ENCODE assay signal across 2 cellular contexts in genomic region chr1:108158893-108159292, GRCh38.
TF ChIP-seq lines count a peak whose summit lies in the region.

No MANE protein-coding gene starts in this region.

TF ChIP-seq in IMR-90, 13 proteins besides CTCF, POLR2A, EP300 and RAD21:
- TF ChIP-seq RFX5 (IDR thresholded peaks at IDR 0.05; ENCODE audit: low read depth, low read length) (no peak), CEBPB (IDR thresholded peaks at IDR 0.05; ENCODE audit: low read depth, low read length) (peak; percentile 50; the same call in 1 of the 2 replicates)

TF ChIP-seq in K562, 482 proteins besides CTCF, POLR2A, EP300 and RAD21:
- TF ChIP-seq CEBPG (CRISPR knock-in tag; IDR thresholded peaks at IDR 0.05) (no peak), CEBPG (tag; conservative IDR thresholded peaks at IDR 0.05 in 1 of 2, IDR thresholded peaks at IDR 0.05 in 1 of 2) (peak in 1 of 2 experiments; percentile 68; a peak in 2 of 4 replicates), ELF1 (tag; IDR thresholded peaks at IDR 0.05) (no peak), CCNT2 (IDR thresholded peaks at IDR 0.05; ENCODE audit: borderline replicate concordance, extremely low read depth, insufficient read length, low read depth, low read length) (no peak), SMC3 (conservative IDR thresholded peaks at IDR 0.05; ENCODE audit: insufficient read depth, low read depth, low read length) (no peak), DMBX1 (CRISPR knock-in tag; IDR thresholded peaks at IDR 0.05; ENCODE audit: borderline replicate concordance) (no peak), ZNF146 (CRISPR knock-in tag; IDR thresholded peaks at IDR 0.05; ENCODE audit: unreplicated experiment) (no peak), HDAC6 (IDR thresholded peaks at IDR 0.05; ENCODE audit: low read depth, low read length) (no peak), ILK (tag; IDR thresholded peaks at IDR 0.05; ENCODE audit: borderline replicate concordance, low read depth) (no peak), SIN3B (IDR thresholded peaks at IDR 0.05; ENCODE audit: low read depth) (no peak), TSC22D4 (tag; IDR thresholded peaks at IDR 0.05) (no peak), ZNF197 (CRISPR knock-in tag; IDR thresholded peaks at IDR 0.05; ENCODE audit: low read depth) (no peak), CEBPB (tag; IDR thresholded peaks at IDR 0.05) (peak; percentile 59; the same call in 1 of the 2 replicates)
